10 cellular contexts compared by ENCODE assay signal in the genomic region with DNA sequence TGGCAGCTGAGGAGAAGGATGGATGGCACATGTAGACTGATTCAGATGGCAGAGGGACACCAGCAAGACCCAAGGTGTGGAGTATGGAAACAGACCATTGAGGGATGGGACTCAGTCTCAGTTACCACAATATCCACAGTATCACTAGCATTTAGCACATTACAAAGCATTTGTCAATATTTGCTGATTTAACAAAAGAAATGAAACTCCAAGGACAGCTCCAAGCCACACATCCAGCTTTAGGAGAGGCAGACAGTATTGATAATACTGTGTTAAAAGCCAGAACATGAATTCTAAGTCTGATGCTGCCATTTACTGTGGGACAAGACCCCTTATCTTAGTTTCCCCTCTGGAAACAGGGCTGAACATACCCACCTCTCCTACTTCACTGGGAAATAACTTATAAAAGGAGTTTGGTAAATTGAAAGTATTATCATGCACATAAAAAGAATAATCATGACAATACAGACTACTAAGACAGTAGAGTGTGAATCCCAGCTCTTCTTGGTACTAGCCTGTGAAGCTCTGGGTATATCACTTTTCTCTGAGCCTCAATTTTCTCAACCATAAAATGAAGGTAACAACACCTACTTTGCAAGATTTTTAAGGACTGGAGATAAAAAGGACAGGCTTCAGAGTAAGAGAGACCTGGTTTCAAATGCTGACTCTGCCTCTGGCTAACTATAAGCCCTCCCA. TPM values are rescaled to one million over a fixed set of nuclear protein-coding genes. Genes with fewer than 3 reads are reported as not detected.
A peak's percentile ranks its signal among the peaks of the same experiment; 100 is the strongest.
DNase-seq lines count a peak whose midpoint lies in the region; ATAC-seq and TF ChIP-seq lines count a peak whose summit lies in the region.
"Had no signal": no experiment of that assay in that cellular context is flagged by ENCODE, and none has a peak within 500 bp of the region (broad histone marks: within the 10 kb centered on the region; RNA-seq: fewer than 3 reads in every experiment).

No MANE protein-coding gene starts in this region.

- H3K27me3 Mint-ChIP-seq in activated T-cell treated with anti-CD3 and anti-CD28 coated beads, Interleukin-2, amount 50 U/mL, for 72 hours (ENCODE audit: low read depth): no peaks in the 10 kb centered on the region
- no peaks in the 10 kb centered on the region for H3K27me3 Mint-ChIP-seq in activated naive CD8-positive, alpha-beta T cell treated with anti-CD3 and anti-CD28 coated beads, Interleukin-2, amount 10 ng/mL, durations not matched to agents 7 days and 5 days
- no peaks in the 10 kb centered on the region for H3K27me3 Mint-ChIP-seq in type B pancreatic cell

- H3K9me3 ChIP-seq in mesenchymal stem cell (ENCODE audit: control insufficient read depth, low read length): no peaks in the 10 kb centered on the region

- H3K9ac ChIP-seq in mesenchymal stem cell (ENCODE audit: low read length): peak overlapping the region; percentile 87

- DNase-seq in activated T-cell treated with anti-CD3 and anti-CD28 coated beads, Interleukin-2, amount 50 U/mL, for 72 hours: no peak
- DNase-seq in activated T-cell treated with anti-CD3 and anti-CD28 coated beads for 4 hours (no peak), mesenchymal stem cell (no peak), type B pancreatic cell (ENCODE audit: extremely low spot score, unreplicated experiment) (no peak), HUDEP-2 (lab: John Stamatoyannopoulos, UW; ENCODE audit: unreplicated experiment in 76 of 76) (no peak), AML-193 (lab: John Stamatoyannopoulos, UW) (no peak)
- DNase-seq in activated naive CD8-positive, alpha-beta T cell treated with anti-CD3 and anti-CD28 coated beads, Interleukin-2, amount 10 ng/mL, durations not matched to agents 7 days and 5 days: no peak
- DNase-seq: KBM-7; stimulated activated CD4-positive, alpha-beta T cell treated with anti-CD3 and anti-CD28 coated beads, Interleukin-4, amount 100 ng/mL, for 4 hours had no signal

- no peaks in the 10 kb centered on the region for H3K27me3 ChIP-seq in mesenchymal stem cell (ENCODE audit: control insufficient read depth in 1 of 2, insufficient read depth in 1 of 2, low read length in 2 of 2)

- TF ChIP-seq CTCF in type B pancreatic cell (conservative IDR thresholded peaks at IDR 0.05): no peak

- peak overlapping the region; percentile 98 for H3K27ac ChIP-seq in mesenchymal stem cell (ENCODE audit: low read length, poor library complexity, severe bottlenecking)

- peak overlapping the region; percentile 84 to 86 for H2BK12ac ChIP-seq in mesenchymal stem cell (ENCODE audit: low read length in 2 of 2)

- no peaks in the 10 kb centered on the region for H3K79me1 ChIP-seq in mesenchymal stem cell (replicated peaks; ENCODE audit: low read length, poor library complexity, severe bottlenecking)

- peak overlapping the region in 1 of 2 experiments; percentile 29 for H3K23ac ChIP-seq in mesenchymal stem cell (ENCODE audit: low read length in 2 of 2)

- H2BK15ac ChIP-seq in mesenchymal stem cell (ENCODE audit: low read depth, poor library complexity, severe bottlenecking): no peak overlapping the region

- peak in 1 of 2 donors; percentile 21 for ATAC-seq in activated T-cell treated with anti-CD3 and anti-CD28 coated beads, Interleukin-2, amount 50 U/mL, for 72 hours (replicated peaks in 1 of 2)
- ATAC-seq in activated naive CD8-positive, alpha-beta T cell treated with anti-CD3 and anti-CD28 coated beads, Interleukin-2, amount 10 ng/mL, durations not matched to agents 7 days and 5 days (ENCODE audit: low read depth): no peak
- no peak for ATAC-seq in GM21526 (IDR thresholded peaks at IDR 0.05; ENCODE audit: low FRiP score, unreplicated experiment)

- H3K4me2 ChIP-seq in mesenchymal stem cell (ENCODE audit: low read length, poor library complexity, severe bottlenecking): no peak overlapping the region

- H3K14ac ChIP-seq in mesenchymal stem cell (ENCODE audit: low read length in 2 of 2): peak overlapping the region in 1 of 2 experiments; percentile 50

- peaks cover 0 to 2% of the 10 kb centered on the region in 2 donors for H3K9me3 Mint-ChIP-seq in activated T-cell treated with anti-CD3 and anti-CD28 coated beads, Interleukin-2, amount 50 U/mL, for 72 hours
- no peaks in the 10 kb centered on the region for H3K9me3 Mint-ChIP-seq in activated naive CD8-positive, alpha-beta T cell treated with anti-CD3 and anti-CD28 coated beads, Interleukin-2, amount 10 ng/mL, durations not matched to agents 7 days and 5 days
- H3K9me3 Mint-ChIP-seq in type B pancreatic cell: peaks cover 4% of the 10 kb centered on the region

- H2AK5ac ChIP-seq in mesenchymal stem cell (ENCODE audit: low read length, severe bottlenecking): peak overlapping the region; percentile 77

- H3K27ac Mint-ChIP-seq in activated T-cell treated with anti-CD3 and anti-CD28 coated beads, Interleukin-2, amount 50 U/mL, for 72 hours: peak overlapping the region; percentile 97
- peak overlapping the region; percentile 13 for H3K27ac Mint-ChIP-seq in activated naive CD8-positive, alpha-beta T cell treated with anti-CD3 and anti-CD28 coated beads, Interleukin-2, amount 10 ng/mL, durations not matched to agents 7 days and 5 days
- H3K27ac Mint-ChIP-seq in type B pancreatic cell: peak overlapping the region; percentile 97

- POLR2A ChIA-PET in activated naive CD8-positive, alpha-beta T cell treated with anti-CD3 and anti-CD28 coated beads, Interleukin-2, amount 10 ng/mL, durations not matched to agents 7 days and 5 days (lab: Charles Lee): interaction anchor here (2.2 kb wide), 1 partner anchor 12 kb away, joined by 9 read pairs; no protein-coding TSS in a partner anchor

- H3K4me3 Mint-ChIP-seq in activated T-cell treated with anti-CD3 and anti-CD28 coated beads, Interleukin-2, amount 50 U/mL, for 72 hours: peak overlapping the region; percentile 40 to 96
- no peak overlapping the region for H3K4me3 Mint-ChIP-seq in activated naive CD8-positive, alpha-beta T cell treated with anti-CD3 and anti-CD28 coated beads, Interleukin-2, amount 10 ng/mL, durations not matched to agents 7 days and 5 days
- peak overlapping the region; percentile 83 for H3K4me3 Mint-ChIP-seq in type B pancreatic cell

- H3K4ac ChIP-seq in mesenchymal stem cell (ENCODE audit: low read depth in 1 of 2, low read length in 2 of 2): peak overlapping the region; percentile 49 to 75

- peak overlapping the region; percentile 43 to 73 for H3K18ac ChIP-seq in mesenchymal stem cell (ENCODE audit: low read depth in 1 of 2, low read length in 2 of 2)

- peaks cover 46% of the 10 kb centered on the region for H3K4me1 ChIP-seq in mesenchymal stem cell (ENCODE audit: control insufficient read depth, insufficient read depth, low read depth, low read length)

- peaks cover 47 to 82% of the 10 kb centered on the region in 2 experiments for H3K36me3 ChIP-seq in mesenchymal stem cell (ENCODE audit: control insufficient read depth in 1 of 2, insufficient read depth in 2 of 2, low read depth in 1 of 2, low read length in 2 of 2)

- H2BK5ac ChIP-seq in mesenchymal stem cell (ENCODE audit: low read depth, low read length, poor library complexity, severe bottlenecking): no peak overlapping the region

- peak overlapping the region; percentile 48 for H4K91ac ChIP-seq in mesenchymal stem cell (ENCODE audit: low read length)

- H2AFZ ChIP-seq in mesenchymal stem cell (ENCODE audit: low read depth, low read length): no peak overlapping the region

- peak overlapping the region in 1 of 2 experiments; percentile 12 for H3K4me3 ChIP-seq in mesenchymal stem cell (ENCODE audit: insufficient read depth in 1 of 2, low read depth in 1 of 2, low read length in 2 of 2)

- H2BK120ac ChIP-seq in mesenchymal stem cell (ENCODE audit: low read depth, low read length): no peak overlapping the region

- H3K4me1 Mint-ChIP-seq in activated T-cell treated with anti-CD3 and anti-CD28 coated beads, Interleukin-2, amount 50 U/mL, for 72 hours (ENCODE audit: low read depth): peaks cover 96% of the 10 kb centered on the region
- H3K4me1 Mint-ChIP-seq in activated naive CD8-positive, alpha-beta T cell treated with anti-CD3 and anti-CD28 coated beads, Interleukin-2, amount 10 ng/mL, durations not matched to agents 7 days and 5 days: peaks cover 66% of the 10 kb centered on the region
- H3K4me1 Mint-ChIP-seq in type B pancreatic cell (ENCODE audit: unreplicated experiment): peaks cover 66% of the 10 kb centered on the region

- peaks cover 26 to 59% of the 10 kb centered on the region in 2 donors for H3K36me3 Mint-ChIP-seq in activated T-cell treated with anti-CD3 and anti-CD28 coated beads, Interleukin-2, amount 50 U/mL, for 72 hours (ENCODE audit: insufficient read depth in 2 of 2)
- H3K36me3 Mint-ChIP-seq in activated naive CD8-positive, alpha-beta T cell treated with anti-CD3 and anti-CD28 coated beads, Interleukin-2, amount 10 ng/mL, durations not matched to agents 7 days and 5 days: peaks cover 68% of the 10 kb centered on the region
- peaks cover 61% of the 10 kb centered on the region for H3K36me3 Mint-ChIP-seq in type B pancreatic cell

- no peak overlapping the region for H4K8ac ChIP-seq in mesenchymal stem cell (ENCODE audit: low read length)

RNA-seq across cellular contexts. Expression of a gene that starts 11.1 kb away (rescaled TPM):
- total RNA-seq in activated T-cell treated with anti-CD3 and anti-CD28 coated beads, Interleukin-2, amount 50 U/mL, for 72 hours: 100 to 1,000 TPM; 120 to 152 TPM
- 10 to 100 TPM; 61.7 to 64.5 TPM for total RNA-seq in activated naive CD8-positive, alpha-beta T cell treated with anti-CD3 and anti-CD28 coated beads, Interleukin-2, amount 10 ng/mL, durations not matched to agents 7 days and 5 days
- polyA plus RNA-seq in mesenchymal stem cell (2013, experiment 1 of 2): 116 TPM
- polyA plus RNA-seq in mesenchymal stem cell (2013, experiment 2 of 2): 114 TPM
- 142 and 243 TPM in 2 replicates for total RNA-seq in type B pancreatic cell (ENCODE audit: low replicate concordance)

RNA-seq across cellular contexts. Expression of a gene that starts 27.5 kb away (rescaled TPM):
- total RNA-seq in activated T-cell treated with anti-CD3 and anti-CD28 coated beads, Interleukin-2, amount 50 U/mL, for 72 hours: 100 to 1,000 TPM; 114 to 132 TPM
- total RNA-seq in activated naive CD8-positive, alpha-beta T cell treated with anti-CD3 and anti-CD28 coated beads, Interleukin-2, amount 10 ng/mL, durations not matched to agents 7 days and 5 days: 100 to 1,000 TPM; 111 to 114 TPM
- polyA plus RNA-seq in mesenchymal stem cell (2013, experiment 1 of 2): 20.9 TPM
- 21.1 TPM for polyA plus RNA-seq in mesenchymal stem cell (2013, experiment 2 of 2)
- total RNA-seq in type B pancreatic cell (ENCODE audit: low replicate concordance): 45.0 and 130 TPM in 2 replicates

Comparison
In these comparisons a context has a peak if more than half of its experiments do, and no peak if none do; other contexts are left out.
1. H3K27ac Mint-ChIP-seq: peak in every context shown above with its lines; median percentile 97 in activated T-cell treated with anti-CD3 and anti-CD28 coated beads, Interleukin-2, amount 50 U/mL, for 72 hours; 97 in type B pancreatic cell; 13 in activated naive CD8-positive, alpha-beta T cell treated with anti-CD3 and anti-CD28 coated beads, Interleukin-2, amount 10 ng/mL, durations not matched to agents 7 days and 5 days.